In the genomic region with DNA sequence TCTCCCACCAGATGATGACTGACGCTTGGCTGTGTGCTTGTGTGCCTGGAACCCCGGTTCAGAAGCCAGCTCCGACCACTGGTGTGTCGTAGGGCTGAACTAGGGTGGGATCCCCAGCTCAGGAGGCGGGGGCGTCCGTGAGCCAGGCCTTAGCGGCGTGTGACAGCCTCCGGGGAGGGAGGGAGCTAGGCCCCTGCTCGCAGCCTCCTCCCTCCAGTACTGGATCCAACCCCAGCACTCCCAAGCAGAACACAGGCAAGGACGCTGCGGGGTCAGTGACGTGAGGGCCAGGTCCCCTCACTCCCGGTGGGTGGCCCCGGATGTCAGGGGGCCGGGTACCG, we compare ENCODE assay signal across 8 cellular contexts. TPM values are rescaled to one million over a fixed set of nuclear protein-coding genes. Genes with fewer than 3 reads are reported as not detected.
DNase-seq lines count a peak whose midpoint lies in the region; ATAC-seq and TF ChIP-seq lines count a peak whose summit lies in the region.

No MANE protein-coding gene starts in this region.

- DNase-seq in T-helper 1 cell (no peak), left ventricle myocardium inferior (no peak), sciatic nerve (ENCODE audit: low spot score) (no peak), A172 (ENCODE audit: low spot score) (no peak)
- DNase-seq in activated naive CD4-positive, alpha-beta T cell treated with anti-CD3 and anti-CD28 coated beads, Interleukin-2, amount 50 U/mL, for 16 hours: peak; percentile 27

- H3K27ac ChIP-seq in left ventricle myocardium inferior (replicated peaks): peak overlapping the region; percentile 80

- H3K36me3 Mint-ChIP-seq in T-helper 1 cell treated with Interleukin-12 subunit alpha and Interleukin-12 subunit beta and Interleukin-4 antibody, amounts not matched to agents 30 μg/mL and 1 μg/mL, for 36 hours (ENCODE audit: low read depth): peaks cover 6% of the 10 kb centered on the region

- peak; percentile 13 for ATAC-seq in HG03175 (IDR thresholded peaks at IDR 0.05; ENCODE audit: unreplicated experiment)
- peak; percentile 48 for ATAC-seq in sciatic nerve
- ATAC-seq in HG03469 (IDR thresholded peaks at IDR 0.05; ENCODE audit: unreplicated experiment): no peak

- H3K27me3 ChIP-seq in left ventricle myocardium inferior (ENCODE audit: low read depth): no peaks in the 10 kb centered on the region

- peak overlapping the region; percentile 91 for H3K4me3 ChIP-seq in left ventricle myocardium inferior

- TF ChIP-seq CTCF in left ventricle myocardium inferior (IDR thresholded peaks at IDR 0.05; ENCODE audit: borderline replicate concordance): no peak

- no peaks in the 10 kb centered on the region for H3K9me3 Mint-ChIP-seq in T-helper 1 cell treated with Interleukin-12 subunit alpha and Interleukin-12 subunit beta and Interleukin-4 antibody, amounts not matched to agents 30 μg/mL and 1 μg/mL, for 36 hours

- no peaks in the 10 kb centered on the region for H3K9me3 ChIP-seq in left ventricle myocardium inferior (replicated peaks)

- H3K4me1 Mint-ChIP-seq in T-helper 1 cell treated with Interleukin-12 subunit alpha and Interleukin-12 subunit beta and Interleukin-4 antibody, amounts not matched to agents 30 μg/mL and 1 μg/mL, for 36 hours (ENCODE audit: low read depth): peaks cover 6% of the 10 kb centered on the region

- H3K27me3 Mint-ChIP-seq in T-helper 1 cell treated with Interleukin-12 subunit alpha and Interleukin-12 subunit beta and Interleukin-4 antibody, amounts not matched to agents 30 μg/mL and 1 μg/mL, for 36 hours (ENCODE audit: low read depth): no peaks in the 10 kb centered on the region

- peak overlapping the region; percentile 93 for H3K4me3 Mint-ChIP-seq in T-helper 1 cell treated with Interleukin-12 subunit alpha and Interleukin-12 subunit beta and Interleukin-4 antibody, amounts not matched to agents 30 μg/mL and 1 μg/mL, for 36 hours

- intact Hi-C loops in left ventricle myocardium inferior (cut with micrococcal nuclease): no loop called here
- intact Hi-C loops in sciatic nerve (cut with DNase I): no loop called here

- H3K36me3 ChIP-seq in left ventricle myocardium inferior: peaks cover 7% of the 10 kb centered on the region

- peak overlapping the region; percentile 88 for H3K27ac Mint-ChIP-seq in T-helper 1 cell treated with Interleukin-12 subunit alpha and Interleukin-12 subunit beta and Interleukin-4 antibody, amounts not matched to agents 30 μg/mL and 1 μg/mL, for 36 hours

- peaks cover 24% of the 10 kb centered on the region for H3K4me1 ChIP-seq in left ventricle myocardium inferior

RNA-seq across cellular contexts. Expression of a gene that starts 0.4 kb away (rescaled TPM):
- total RNA-seq in left ventricle myocardium inferior (18.4 TPM), sciatic nerve (28.4 TPM)
- total RNA-seq in A172 (2014; rRNA removed; shearing (Covaris generic)): 6.9 and 8.9 TPM in 2 replicates

RNA-seq across cellular contexts. Expression of a gene that starts 28.4 kb away (rescaled TPM):
- total RNA-seq in left ventricle myocardium inferior: 301 TPM
- total RNA-seq in sciatic nerve: 1.6 TPM
- total RNA-seq in A172 (2014; rRNA removed; shearing (Covaris generic)): 2.8 and 3.5 TPM in 2 replicates

RNA-seq across cellular contexts. Expression of a gene that starts 31.6 kb away (rescaled TPM):
- total RNA-seq in left ventricle myocardium inferior (46.2 TPM), sciatic nerve (28.8 TPM)
- 15.2 and 15.8 TPM in 2 replicates for total RNA-seq in A172 (2014; rRNA removed; shearing (Covaris generic))

RNA-seq across cellular contexts. Expression of a gene that starts 31.9 kb away (rescaled TPM):
- total RNA-seq in left ventricle myocardium inferior (155 TPM), sciatic nerve (125 TPM)
- total RNA-seq in A172 (2014; rRNA removed; shearing (Covaris generic)): 382 and 394 TPM in 2 replicates

RNA-seq across cellular contexts. Expression of a gene that starts 45.0 kb away (rescaled TPM):
- total RNA-seq in left ventricle myocardium inferior: 15.8 TPM
- 26.6 TPM for total RNA-seq in sciatic nerve
- 11.8 and 27.8 TPM in 2 replicates for total RNA-seq in A172 (2014; rRNA removed; shearing (Covaris generic))

Comparison
In these comparisons a context has a peak if more than half of its experiments do, and no peak if none do; other contexts are left out.
1. RNA of a gene that starts 28.4 kb away (total RNA-seq): 301 TPM in left ventricle myocardium inferior (single experiment); 2.8 to 3.5 TPM in A172 and 1.6 TPM in sciatic nerve (single experiment); every median in the first group is over 10 times any median in the second.